Comparison of ENCODE assay signal across 8 cellular contexts in genomic region chr19:30784850-30785459, GRCh38.
A peak's percentile ranks its signal among the peaks of the same experiment; 100 is the strongest.
DNase-seq lines count a peak whose midpoint lies in the region; ATAC-seq, FAIRE-seq and TF ChIP-seq lines count a peak whose summit lies in the region.

No MANE protein-coding gene starts in this region.

- no peak overlapping the region for H2AFZ ChIP-seq in K562 (ENCODE audit: low read depth, low read length)

- H3K4me3 ChIP-seq in K562, result no peak overlapping the region

- no peak overlapping the region for H3K9ac ChIP-seq in K562 (ENCODE audit: insufficient read depth in 1 of 2, low read depth in 2 of 2, low read length in 2 of 2)

- peak; percentile 66 for DNase-seq in COLO829 (ENCODE audit: low spot score)
- peak; percentile 53 for DNase-seq in T-helper 9 cell
- DNase-seq in K562 (ENCODE audit: extremely low read depth in 1 of 4, low spot score in 3 of 4), result peak; percentile 64 to 74 (median 68)
- peak in 1 of 2 donors; percentile 53 for DNase-seq in left colon
- peak; percentile 18 to 36 (median 34) for DNase-seq in stimulated activated CD4-positive, alpha-beta T cell treated with anti-CD3 and anti-CD28 coated beads, TNF-alpha, amount 100 ng/mL, for 4 hours (ENCODE audit: low read depth in 3 of 3)

- no peak overlapping the region for H3K4me2 ChIP-seq in K562 (ENCODE audit: insufficient read depth, low read length)

- no TSS peak for BruUV-seq in K562 (replicated peaks; lab: Mats Ljungman, UMichigan)

- H3K27ac ChIP-seq in K562 (ENCODE audit: extremely low read depth, low read depth, low read length), result no peak overlapping the region

- no peaks in the 10 kb centered on the region for H4K20me1 ChIP-seq in K562 (replicated peaks; ENCODE audit: control insufficient read depth, insufficient read depth, low read length)

- no peaks in the 10 kb centered on the region for H3K9me3 ChIP-seq in K562 (replicated peaks; ENCODE audit: control insufficient read depth, insufficient read depth, low read depth, low read length)

- H3K36me3 ChIP-seq in K562 (ENCODE audit: control insufficient read depth, insufficient read depth, low read length), result no peaks in the 10 kb centered on the region

- ATAC-seq in K562 (peak; percentile 93), left colon (peak; percentile 66), HG03025 (IDR thresholded peaks at IDR 0.05; ENCODE audit: low FRiP score, unreplicated experiment) (no peak), HG03520 (IDR thresholded peaks at IDR 0.05; ENCODE audit: unreplicated experiment) (no peak)

- CTCF ChIA-PET in K562 (lab: Yijun Ruan, JAX; ENCODE audit: low intra/inter-chr PET ratio), result interaction anchor here (0.7 to 1.9 kb wide), 2 partner anchors 477 to 1439 kb away, joined by 4 to 11 read pairs; no protein-coding TSS in a partner anchor

- no peaks in the 10 kb centered on the region for H3K4me1 ChIP-seq in K562 (replicated peaks in 1 of 2; ENCODE audit: control insufficient read depth in 2 of 2, insufficient read depth in 2 of 2, low read length in 2 of 2)

- no peaks in the 10 kb centered on the region for H3K27me3 ChIP-seq in K562 (ENCODE audit: control insufficient read depth in 2 of 2, insufficient read depth in 2 of 2, low read length in 2 of 2)

- TF ChIP-seq CTCF in K562 (IDR thresholded peaks at IDR 0.05 in 2 of 3, conservative IDR thresholded peaks at IDR 0.05 in 1 of 3; ENCODE audit: insufficient read depth in 2 of 3, low read depth in 1 of 3, low read length in 3 of 3), result peak; percentile 68 to 81 (median 77)

- TF ChIP-seq EP300 in Ishikawa (IDR thresholded peaks at IDR 0.05; ENCODE audit: borderline replicate concordance) (no peak), K562 (IDR thresholded peaks at IDR 0.05; ENCODE audit: low read length) (no peak)

- H3K9me1 ChIP-seq in K562 (ENCODE audit: control insufficient read depth, insufficient read depth, low read length), result no peaks in the 10 kb centered on the region

- 2% methylated on average over 12 of the region's 12 CpGs for WGBS in K562 (ENCODE audit: insufficient coverage, low coverage, missing lambda C conversion rate)

- TF ChIP-seq RAD21 in Ishikawa (IDR thresholded peaks at IDR 0.05; ENCODE audit: low read depth) (peak; percentile 34; the same call in 1 of the 2 replicates), K562 (CRISPR knock-in tag; conservative IDR thresholded peaks at IDR 0.05 in 1 of 2, IDR thresholded peaks at IDR 0.05 in 1 of 2) (peak; percentile 62 to 69)

- intact Hi-C loops in K562 (cut with micrococcal nuclease) (no loop called here), left colon (cut with DNase I, micrococcal nuclease) (no loop called here)

- no peaks in the 10 kb centered on the region for H3K79me2 ChIP-seq in K562 (ENCODE audit: control insufficient read depth, insufficient read depth, low read length)

- FAIRE-seq in K562 (lab: Jason Lieb, UNC), result peak; percentile 84

- no peak for TF ChIP-seq POLR2A in K562 (conservative IDR thresholded peaks at IDR 0.05)

- in situ Hi-C loops in K562 (cut with MboI), result no loop called here

- POLR2A ChIA-PET in K562 (lab: Yijun Ruan, JAX), result no interaction called here

TF ChIP-seq in Ishikawa, 13 proteins besides CTCF, POLR2A, EP300 and RAD21 (continues in another document):
- TF ChIP-seq USF1 (IDR thresholded peaks at IDR 0.05), result no peak
- no peak for TF ChIP-seq CREB1 (IDR thresholded peaks at IDR 0.05; ENCODE audit: low read depth)
- TF ChIP-seq ZBTB7A (IDR thresholded peaks at IDR 0.05; ENCODE audit: low read depth), result no peak
- no peak for TF ChIP-seq YY1 (IDR thresholded peaks at IDR 0.05; ENCODE audit: low read depth)
- no peak for TF ChIP-seq TEAD4 (IDR thresholded peaks at IDR 0.05)
- TF ChIP-seq FOXM1 (IDR thresholded peaks at IDR 0.05; ENCODE audit: borderline replicate concordance, low read depth), result no peak
- TF ChIP-seq NFIC (IDR thresholded peaks at IDR 0.05), result no peak
- no peak for TF ChIP-seq REST (IDR thresholded peaks at IDR 0.05; ENCODE audit: low read depth)
- no peak for TF ChIP-seq CEBPB (IDR thresholded peaks at IDR 0.05)
- no peak for TF ChIP-seq TCF12 (IDR thresholded peaks at IDR 0.05; ENCODE audit: low read depth)
- no peak for TF ChIP-seq TAF1 (IDR thresholded peaks at IDR 0.05; ENCODE audit: low read depth)

TF ChIP-seq in K562, 482 proteins besides CTCF, POLR2A, EP300 and RAD21:
- TF ChIP-seq RCOR1 (IDR thresholded peaks at IDR 0.05; ENCODE audit: borderline replicate concordance in 1 of 2, low read depth in 2 of 2, low read length in 2 of 2) (0 out of 4 replicates have a peak, but pooled peaks of 1 of the 2 experiments have one; percentile 16), DEAF1 (CRISPR knock-in tag; IDR thresholded peaks at IDR 0.05) (peak; percentile 54; the same call in 1 of the 2 replicates), SMC3 (conservative IDR thresholded peaks at IDR 0.05; ENCODE audit: insufficient read depth, low read depth, low read length) (peak; percentile 82), FOXA1 (IDR thresholded peaks at IDR 0.05; ENCODE audit: borderline replicate concordance) (no peak), KDM1A (IDR thresholded peaks at IDR 0.05) (no peak), CTCFL (IDR thresholded peaks at IDR 0.05; ENCODE audit: borderline replicate concordance, insufficient read depth, low read depth, low read length, poor library complexity, severe bottlenecking) (peak; percentile 2), STAG1 (CRISPR knock-in tag; IDR thresholded peaks at IDR 0.05; ENCODE audit: borderline replicate concordance) (peak; percentile 31; the same call in 1 of the 2 replicates)

Comparison
In these comparisons a context has a peak if more than half of its experiments do, and no peak if none do; other contexts are left out.
1. ATAC-seq: peak in K562 (single experiment) and left colon (single experiment); none in HG03025 (single experiment) and HG03520 (single experiment).